Comparison of ENCODE assay signal across 16 cellular contexts in the genomic region with DNA sequence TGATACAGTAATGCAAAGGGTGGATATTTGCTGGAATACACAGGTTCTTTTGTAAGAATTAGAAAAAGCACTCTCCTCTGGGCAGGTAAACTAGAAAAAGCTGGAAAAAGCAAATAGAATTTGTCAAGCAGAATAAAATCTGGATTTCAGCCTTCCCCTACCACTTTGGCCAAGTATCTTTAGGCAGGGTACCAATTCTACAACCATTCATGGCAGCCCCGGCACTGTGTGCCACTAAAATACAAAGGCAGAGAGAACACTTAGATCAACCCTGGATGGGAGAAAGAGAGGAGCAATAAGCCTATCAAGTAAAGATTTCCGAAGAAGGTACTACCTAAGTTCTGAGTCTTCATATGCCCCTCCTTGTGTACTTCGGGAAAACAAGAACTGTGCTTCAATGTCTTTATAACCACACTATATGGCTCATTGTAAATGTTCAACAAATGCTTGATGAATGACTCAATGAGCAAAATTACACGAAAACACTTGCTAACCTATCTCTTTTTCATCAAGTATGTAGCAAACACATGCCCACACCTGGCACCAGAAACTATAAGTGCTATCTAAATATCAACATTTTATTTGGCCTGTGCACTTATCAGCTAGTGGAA. TPM values are rescaled to one million over a fixed set of nuclear protein-coding genes. Genes with fewer than 3 reads are reported as not detected.
DNase-seq lines count a peak whose midpoint lies in the region; TF ChIP-seq lines count a peak whose summit lies in the region.
"Had no signal": no experiment of that assay in that cellular context is flagged by ENCODE, and none has a peak within 500 bp of the region (broad histone marks: within the 10 kb centered on the region; RNA-seq: fewer than 3 reads in every experiment).

No MANE protein-coding gene starts in this region.

- H3K9me3 ChIP-seq in CD4-positive, alpha-beta memory T cell (ENCODE audit: control insufficient read depth in 1 of 2, low read length in 2 of 2) = no peaks in the 10 kb centered on the region
- H3K9me3 ChIP-seq in H9 (ENCODE audit: control insufficient read depth, low read depth, low read length) = no peaks in the 10 kb centered on the region
- no peaks in the 10 kb centered on the region for H3K9me3 ChIP-seq in mucosa of rectum (ENCODE audit: control insufficient read depth in 2 of 2, low read length in 2 of 2)
- H3K9me3 ChIP-seq: SK-N-SH, tibial nerve had no signal

- no peak overlapping the region for H3K27ac ChIP-seq in CD4-positive, alpha-beta memory T cell (ENCODE audit: low read depth, low read length)
- no peak overlapping the region for H3K27ac ChIP-seq in H9 (ENCODE audit: insufficient read length, low read depth, low read length)
- peak overlapping the region; percentile 74 for H3K27ac ChIP-seq in caudate nucleus (ENCODE audit: low read depth, low read length)
- H3K27ac ChIP-seq in mucosa of rectum (ENCODE audit: low read depth in 2 of 2, low read length in 2 of 2) = peak overlapping the region; percentile 65 to 68
- H3K27ac ChIP-seq in coronary artery = no peak overlapping the region
- H3K27ac ChIP-seq: BLaER1 treated with 17β-estradiol and CSF1 and Interleukin-3, amounts not matched to agents 10 nM and 100 nM; epithelial cell of prostate; tibial nerve; VCaP had no signal

- peak overlapping the region; percentile 17 for H3T11ph ChIP-seq in H9 (ENCODE audit: low read length)

- H2AFZ ChIP-seq in H9 (ENCODE audit: low read length) = no peak overlapping the region

- H3K23me2 ChIP-seq in H9 (ENCODE audit: insufficient read length, low read depth, low read length, poor library complexity, severe bottlenecking) = no peaks in the 10 kb centered on the region

- no peak overlapping the region for H2BK120ac ChIP-seq in H9 (ENCODE audit: low read depth, low read length, poor library complexity, severe bottlenecking)

- no peak overlapping the region for H4K8ac ChIP-seq in H9 (replicated peaks; ENCODE audit: insufficient read length, low read depth, low read length)

- H3K4ac ChIP-seq in H9 (ENCODE audit: low read depth, low read length) = no peak overlapping the region

- no peaks in the 10 kb centered on the region for H3K36me3 ChIP-seq in CD4-positive, alpha-beta memory T cell (ENCODE audit: insufficient read depth, low read length)
- no peaks in the 10 kb centered on the region for H3K36me3 ChIP-seq in mucosa of rectum (ENCODE audit: control insufficient read depth in 2 of 2, insufficient read depth in 2 of 2, low read length in 2 of 2)
- H3K36me3 ChIP-seq: tibial nerve had no signal

- no peaks in the 10 kb centered on the region for H4K20me1 ChIP-seq in H9 (ENCODE audit: control insufficient read depth, insufficient read depth, insufficient read length)

- peak overlapping the region in 2 of 7 donors; percentile 36 to 78 for H3K27ac Mint-ChIP-seq in CD4-positive, alpha-beta memory T cell
- H3K27ac Mint-ChIP-seq in H9 = peak overlapping the region in 1 of 3 experiments; percentile 59; a peak in 2 of 7 replicates

- no peak for DNase-seq in CD4-positive, alpha-beta memory T cell
- DNase-seq in H9 = no peak
- peak in 5 of 61 donors; percentile 3 to 49 (median 8) for DNase-seq in caudate nucleus (lab: John Stamatoyannopoulos, UW)
- no peak for DNase-seq in islet precursor cell
- no peak for DNase-seq in DMS153 treated with DMSO at 0.1 percent for 48 hours (lab: John Stamatoyannopoulos, UW; ENCODE audit: unreplicated experiment)
- no peak for DNase-seq in coronary artery (ENCODE audit: low spot score)
- DNase-seq in occipital lobe (lab: John Stamatoyannopoulos, UW) = no peak
- DNase-seq: activated naive CD8-positive, alpha-beta T cell treated with anti-CD3 and anti-CD28 coated beads, Interleukin-2, amount 10 ng/mL, durations not matched to agents 7 days and 5 days; kidney glomerular epithelial cell; SK-N-SH; stimulated activated CD8-positive, alpha-beta memory T cell treated with anti-CD3 and anti-CD28 coated beads, Interleukin-4, amount 100 ng/mL, for 48 hours had no signal

- no peak overlapping the region for H2AK5ac ChIP-seq in H9 (ENCODE audit: insufficient read length, low read length)

- peaks cover 13% of the 10 kb centered on the region; the same call in 1 of the 2 replicates for H3K79me2 ChIP-seq in H9 (ENCODE audit: insufficient read depth, low read length)

- CTCF ChIA-PET in CD4-positive, alpha-beta memory T cell (lab: Charles Lee; ENCODE audit: partially characterized antibody) = interaction anchor here (0.9 to 1.9 kb wide), 3 partner anchors 17 to 283 kb away, joined by 4 to 8 read pairs (median 6); a partner anchor contains a TSS

- POLR2A ChIA-PET in CD4-positive, alpha-beta memory T cell (lab: Charles Lee; ENCODE audit: partially characterized antibody) = interaction anchor here (0.6 to 2.4 kb wide), 2 partner anchors 21 to 46 kb away, joined by 4 to 11 read pairs; a partner anchor contains a TSS

- H4K5ac ChIP-seq in H9 (ENCODE audit: insufficient read length, low read depth, low read length) = no peak overlapping the region

- no peak overlapping the region for H2BK5ac ChIP-seq in H9 (ENCODE audit: insufficient read length, low read length)

- H3K4me3 Mint-ChIP-seq in CD4-positive, alpha-beta memory T cell = peak overlapping the region in 5 of 8 donors; percentile 7 to 47 (median 37)
- no peak overlapping the region for H3K4me3 Mint-ChIP-seq in H9

- H3K18ac ChIP-seq in H9 (ENCODE audit: insufficient read length, low read depth, low read length) = no peak overlapping the region

- peaks cover 1 to 3% of the 10 kb centered on the region in 2 donors for H3K36me3 Mint-ChIP-seq in CD4-positive, alpha-beta memory T cell
- no peaks in the 10 kb centered on the region for H3K36me3 Mint-ChIP-seq in H9 (ENCODE audit: insufficient read depth in 1 of 3, low read depth in 3 of 3)

- no peak overlapping the region for H3K4me2 ChIP-seq in H9 (ENCODE audit: insufficient read depth, insufficient read length, low read length)
- H3K4me2 ChIP-seq: SK-N-SH had no signal

- H2BK20ac ChIP-seq in H9 (ENCODE audit: low read depth, low read length, poor library complexity, severe bottlenecking) = no peak overlapping the region

- WGBS in H9 (ENCODE audit: extremely low coverage, insufficient read length, low lambda C conversion rate) = no CpG with 5 or more reads among the region's 4 CpGs

- H3K79me1 ChIP-seq in H9 (ENCODE audit: insufficient read depth, low read depth, low read length, poor library complexity, severe bottlenecking) = no peaks in the 10 kb centered on the region

- no peak overlapping the region for H3K56ac ChIP-seq in H9 (ENCODE audit: insufficient read length, low read depth, low read length)

- no peak overlapping the region for H3K23ac ChIP-seq in H9 (ENCODE audit: insufficient read length, low read depth, low read length)

- H3K4me3 ChIP-seq in CD4-positive, alpha-beta memory T cell (ENCODE audit: low read length in 2 of 2) = no peak overlapping the region
- H3K4me3 ChIP-seq in mucosa of rectum (ENCODE audit: low read length in 2 of 2) = peak overlapping the region in 1 of 2 donors; percentile 55
- H3K4me3 ChIP-seq in coronary artery = no peak overlapping the region
- H3K4me3 ChIP-seq: BLaER1 treated with 17β-estradiol and CSF1 and Interleukin-3, amounts not matched to agents 10 nM and 100 nM; tibial nerve had no signal

- H3K9ac ChIP-seq in H9 (ENCODE audit: extremely low read depth, insufficient read length, low read length) (no peak overlapping the region), mucosa of rectum (ENCODE audit: low read depth in 1 of 2, low read length in 2 of 2) (no peak overlapping the region)
- H3K9ac ChIP-seq: BLaER1 treated with 17β-estradiol and CSF1 and Interleukin-3, amounts not matched to agents 10 nM and 100 nM; SK-N-SH had no signal

- peaks cover 88% of the 10 kb centered on the region for H3K4me1 ChIP-seq in CD4-positive, alpha-beta memory T cell (ENCODE audit: insufficient read depth, low read length)
- H3K4me1 ChIP-seq in H9 (ENCODE audit: insufficient read depth, low read length) (peaks cover 3% of the 10 kb centered on the region; the same call in 1 of the 2 replicates), mucosa of rectum (ENCODE audit: control insufficient read depth in 2 of 2, insufficient read depth in 2 of 2, low read length in 2 of 2) (peaks cover 14 to 20% of the 10 kb centered on the region in 2 donors)

- H3K27me3 ChIP-seq in CD4-positive, alpha-beta memory T cell (ENCODE audit: insufficient read depth, low read length) = no peaks in the 10 kb centered on the region
- H3K27me3 ChIP-seq in H9 (ENCODE audit: insufficient read depth, low read length) (no peaks in the 10 kb centered on the region), mucosa of rectum (ENCODE audit: control insufficient read depth in 2 of 2, insufficient read depth in 2 of 2, low read length in 2 of 2) (no peaks in the 10 kb centered on the region)
- H3K27me3 ChIP-seq: BLaER1 treated with 17β-estradiol and CSF1 and Interleukin-3, amounts not matched to agents 10 nM and 100 nM; tibial nerve had no signal

- TF ChIP-seq CTCF in H9 (conservative IDR thresholded peaks at IDR 0.05) (no peak), coronary artery (IDR thresholded peaks at IDR 0.05) (no peak)

- no peak overlapping the region for H4K91ac ChIP-seq in H9 (ENCODE audit: insufficient read length, low read depth, low read length)

- no peak overlapping the region for H3K14ac ChIP-seq in H9 (ENCODE audit: insufficient read depth, low read length)

- H3K27me3 Mint-ChIP-seq in CD4-positive, alpha-beta memory T cell = no peaks in the 10 kb centered on the region
- no peaks in the 10 kb centered on the region for H3K27me3 Mint-ChIP-seq in H9 (ENCODE audit: low read depth)
- H3K27me3 Mint-ChIP-seq: activated naive CD8-positive, alpha-beta T cell treated with anti-CD3 and anti-CD28 coated beads, Interleukin-2, amount 10 ng/mL, durations not matched to agents 7 days and 5 days had no signal

- peaks cover 48 to 79% (median 62%) of the 10 kb centered on the region in 4 donors for H3K4me1 Mint-ChIP-seq in CD4-positive, alpha-beta memory T cell
- peaks cover 36 to 41% of the 10 kb centered on the region in 2 experiments for H3K4me1 Mint-ChIP-seq in H9

- intact Hi-C loops in CD4-positive, alpha-beta memory T cell (cut with micrococcal nuclease) = no loop called here

- no peak overlapping the region for H2BK15ac ChIP-seq in H9 (ENCODE audit: low read depth, low read length)

- H2BK12ac ChIP-seq in H9 (ENCODE audit: insufficient read length, low read depth, low read length) = no peak overlapping the region

- no peaks in the 10 kb centered on the region for H3K9me3 Mint-ChIP-seq in CD4-positive, alpha-beta memory T cell
- H3K9me3 Mint-ChIP-seq in H9 = no peaks in the 10 kb centered on the region
- H3K9me3 Mint-ChIP-seq: activated naive CD8-positive, alpha-beta T cell treated with anti-CD3 and anti-CD28 coated beads, Interleukin-2, amount 10 ng/mL, durations not matched to agents 7 days and 5 days had no signal

RNA-seq across cellular contexts. Expression of a gene that starts 20.8 kb away (rescaled TPM):
- total RNA-seq in CD4-positive, alpha-beta memory T cell = 10 to 100 TPM; 52.7 to 56.1 TPM
- 10 to 100 TPM; 17.6 to 21.6 TPM for polyA plus RNA-seq in CD4-positive, alpha-beta memory T cell
- total RNA-seq in H9 (2021) (31.2 and 34.6 TPM in 2 replicates), occipital lobe (80.8 TPM)

Comparison
In these comparisons a context has a peak if more than half of its experiments do, and no peak if none do; other contexts are left out.
1. H3K27ac ChIP-seq: peak in caudate nucleus (single experiment) and mucosa of rectum (2 of 2); none in CD4-positive, alpha-beta memory T cell (single experiment), H9 (single experiment) and coronary artery (0 of 2).
2. H3K4me3 Mint-ChIP-seq: peak in CD4-positive, alpha-beta memory T cell (5 of 8); none in H9 (0 of 2).